ENCODE assay signal across 9 cellular contexts in genomic region chr2:202032841-202033316, GRCh38. TPM values are rescaled to one million over a fixed set of nuclear protein-coding genes. Genes with fewer than 3 reads are reported as not detected.
DNase-seq lines count a peak whose midpoint lies in the region; ATAC-seq and TF ChIP-seq lines count a peak whose summit lies in the region.
"Had no signal": no experiment of that assay in that cellular context is flagged by ENCODE, and none has a peak within 500 bp of the region (broad histone marks: within the 10 kb centered on the region; RNA-seq: fewer than 3 reads in every experiment).

No MANE protein-coding gene starts in this region.

- peak overlapping the region; percentile 31 for H2AFZ ChIP-seq in neuron (ENCODE audit: low read depth, low read length)

- H3K27ac ChIP-seq in gastroesophageal sphincter: peak overlapping the region; percentile 95 to 99 (median 98)

- no peak for TF ChIP-seq POLR2A in gastroesophageal sphincter (IDR thresholded peaks at IDR 0.05)

- H3K4me1 ChIP-seq in gastroesophageal sphincter (peaks cover 0 to 47% (median 10%) of the 10 kb centered on the region in 3 donors), neuron (ENCODE audit: insufficient read depth, low read length) (peaks cover 29% of the 10 kb centered on the region)

- H3K4me3 ChIP-seq in gastroesophageal sphincter (peak overlapping the region; percentile 62 to 74), neuron (ENCODE audit: low read length) (peak overlapping the region; percentile 64)

- H3K36me3 ChIP-seq in gastroesophageal sphincter: no peaks in the 10 kb centered on the region
- H3K36me3 ChIP-seq in neuron (ENCODE audit: insufficient read depth, low read length): peaks cover 13% of the 10 kb centered on the region

- TF ChIP-seq CTCF in gastroesophageal sphincter (IDR thresholded peaks at IDR 0.05): no peak

- peak; percentile 2 for ATAC-seq in HG02759 (IDR thresholded peaks at IDR 0.05; ENCODE audit: unreplicated experiment)
- ATAC-seq in gastroesophageal sphincter: peak; percentile 30

- H3K27me3 ChIP-seq in gastroesophageal sphincter (no peaks in the 10 kb centered on the region), neuron (ENCODE audit: insufficient read depth, low read length) (no peaks in the 10 kb centered on the region)

- DNase-seq in G401 (ENCODE audit: low spot score) (peak; percentile 57), NOMO-1 treated with DMSO at 0.1 percent for 48 hours (lab: John Stamatoyannopoulos, UW; ENCODE audit: unreplicated experiment) (peak; percentile 15), NCI-H146 (lab: John Stamatoyannopoulos, UW) (no peak), cerebellar nuclear complex (lab: John Stamatoyannopoulos, UW) (no peak)
- DNase-seq in activated effector memory CD4-positive, alpha-beta T cell treated with Interleukin-2 at 50 U/mL for 16 hours: peak; percentile 26

- 2% methylated on average over 10 of the region's 42 CpGs; no CpG with 5 or more reads in 1 of the 2 donors for WGBS in gastroesophageal sphincter (ENCODE audit: low coverage in 1 of 2), 2 donors

- TF ChIP-seq EP300 in gastroesophageal sphincter (IDR thresholded peaks at IDR 0.05): no peak

- in situ Hi-C loops in G401 (cut with HindIII; ENCODE audit: low sequenced_read_pairs): no loop called here

- H3K9me3 ChIP-seq in gastroesophageal sphincter: no peaks in the 10 kb centered on the region
- H3K9me3 ChIP-seq in neuron (ENCODE audit: low read length): no peaks in the 10 kb centered on the region

RNA-seq across cellular contexts. Expression of gene FZD7, which starts 0.8 kb away (rescaled TPM):
- total RNA-seq in G401 (2014; rRNA removed; shearing (Covaris generic)): 17.5 and 18.5 TPM in 2 replicates
- total RNA-seq in gastroesophageal sphincter: 10 to 100 TPM; 15.9 to 55.4 (median 39.0) TPM

RNA-seq across cellular contexts. Expression of gene KIAA2012, which starts 40.2 kb away (rescaled TPM):
- not detected in 2 replicates for total RNA-seq in G401 (2014; rRNA removed; shearing (Covaris generic))
- total RNA-seq in gastroesophageal sphincter: not detected
- total RNA-seq: T-helper 1 cell treated with Interleukin-12 subunit alpha and Interleukin-12 subunit beta and Interleukin-4 antibody, amounts not matched to agents 30 ng/mL and 1 ng/mL, for 36 hours had no signal

Comparison
In these comparisons a context has a peak if more than half of its experiments do, and no peak if none do; other contexts are left out.
1. DNase-seq: peak in G401 (single experiment), NOMO-1 treated with DMSO at 0.1 percent for 48 hours (single experiment) and activated effector memory CD4-positive, alpha-beta T cell treated with Interleukin-2 at 50 U/mL for 16 hours (single experiment); none in NCI-H146 (single experiment) and cerebellar nuclear complex (0 of 2).